ENCODE assay signal across 1 cellular context in the genomic region with DNA sequence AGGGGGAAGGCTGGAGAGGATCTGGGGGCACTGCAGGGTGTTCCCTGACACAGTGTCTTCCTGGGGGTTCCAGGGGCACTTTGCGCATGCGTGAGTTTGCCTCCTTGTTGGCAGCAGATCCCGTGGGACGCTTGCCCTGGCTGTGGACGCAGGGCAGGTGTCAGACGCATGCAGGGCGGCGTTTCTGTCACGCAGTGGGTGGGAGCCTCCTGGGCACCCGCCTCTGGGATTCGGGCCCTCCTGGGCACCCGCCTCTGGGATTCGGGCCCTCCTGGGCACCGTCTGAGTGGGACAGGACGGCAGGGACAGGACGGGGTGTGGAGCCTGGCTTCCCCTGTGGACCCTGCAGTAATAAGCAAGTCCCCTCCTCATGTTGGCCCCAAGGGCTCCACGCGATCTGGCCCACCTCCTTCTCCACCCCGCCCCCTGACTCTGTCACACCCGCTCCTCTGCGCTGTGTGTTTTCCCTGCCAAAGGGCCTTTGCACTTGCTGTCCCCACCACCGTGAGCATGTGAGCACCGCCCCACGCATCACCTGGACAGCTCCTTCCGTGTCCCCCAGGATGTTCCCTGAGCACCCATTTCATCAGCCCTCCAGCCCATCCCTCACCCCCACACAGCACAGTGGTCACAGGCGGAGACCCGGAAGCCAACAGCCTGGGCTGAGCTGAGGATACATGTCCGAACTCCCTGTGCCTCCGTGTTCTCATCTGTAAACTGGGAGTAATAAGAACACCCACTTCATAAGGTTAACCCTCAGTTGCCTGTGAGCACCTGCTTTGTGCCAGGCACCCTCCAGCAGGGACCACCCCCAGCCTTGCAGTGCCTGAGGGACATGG.
TF ChIP-seq lines count a peak whose summit lies in the region.

No MANE protein-coding gene starts in this region.

TF ChIP-seq in HEK293, 187 proteins besides CTCF, POLR2A, EP300 and RAD21 (continued from another document):
- TF ChIP-seq, protein P1, sequence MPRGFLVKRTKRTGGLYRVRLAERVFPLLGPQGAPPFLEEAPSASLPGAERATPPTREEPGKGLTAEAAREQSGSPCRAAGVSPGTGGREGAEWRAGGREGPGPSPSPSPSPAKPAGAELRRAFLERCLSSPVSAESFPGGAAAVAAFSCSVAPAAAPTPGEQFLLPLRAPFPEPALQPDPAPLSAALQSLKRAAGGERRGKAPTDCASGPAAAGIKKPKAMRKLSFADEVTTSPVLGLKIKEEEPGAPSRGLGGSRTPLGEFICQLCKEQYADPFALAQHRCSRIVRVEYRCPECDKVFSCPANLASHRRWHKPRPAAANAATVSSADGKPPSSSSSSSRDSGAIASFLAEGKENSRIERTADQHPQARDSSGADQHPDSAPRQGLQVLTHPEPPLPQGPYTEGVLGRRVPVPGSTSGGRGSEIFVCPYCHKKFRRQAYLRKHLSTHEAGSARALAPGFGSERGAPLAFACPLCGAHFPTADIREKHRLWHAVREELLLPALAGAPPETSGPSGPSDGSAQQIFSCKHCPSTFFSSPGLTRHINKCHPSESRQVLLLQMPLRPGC (tag by site-specific recombination; IDR thresholded peaks at IDR 0.05), result no peak
- TF ChIP-seq TRIM28 (IDR thresholded peaks at IDR 0.05; ENCODE audit: borderline replicate concordance, low read length) (no peak), KLF1 (tag by site-specific recombination; IDR thresholded peaks at IDR 0.05) (peak; percentile 26; the same call in 1 of the 2 replicates), ZNF324 (tag by site-specific recombination; IDR thresholded peaks at IDR 0.05) (no peak), ZBTB48 (tag by site-specific recombination; IDR thresholded peaks at IDR 0.05) (no peak), ZNF747 (tag by site-specific recombination; IDR thresholded peaks at IDR 0.05) (no peak), SP2 (tag by site-specific recombination; IDR thresholded peaks at IDR 0.05) (peak; percentile 42), REPIN1 (tag by site-specific recombination; IDR thresholded peaks at IDR 0.05; ENCODE audit: low read depth) (no peak), GLI2 (tag by site-specific recombination; IDR thresholded peaks at IDR 0.05; ENCODE audit: borderline replicate concordance, low read depth) (no peak), ZNF449 (tag by site-specific recombination; IDR thresholded peaks at IDR 0.05) (no peak), YY2 (tag by site-specific recombination; IDR thresholded peaks at IDR 0.05) (no peak), ZNF138 (tag by site-specific recombination; IDR thresholded peaks at IDR 0.05; ENCODE audit: borderline replicate concordance) (no peak), ZNF560 (tag by site-specific recombination; IDR thresholded peaks at IDR 0.05; ENCODE audit: borderline replicate concordance) (no peak)
- TF ChIP-seq, protein P2, sequence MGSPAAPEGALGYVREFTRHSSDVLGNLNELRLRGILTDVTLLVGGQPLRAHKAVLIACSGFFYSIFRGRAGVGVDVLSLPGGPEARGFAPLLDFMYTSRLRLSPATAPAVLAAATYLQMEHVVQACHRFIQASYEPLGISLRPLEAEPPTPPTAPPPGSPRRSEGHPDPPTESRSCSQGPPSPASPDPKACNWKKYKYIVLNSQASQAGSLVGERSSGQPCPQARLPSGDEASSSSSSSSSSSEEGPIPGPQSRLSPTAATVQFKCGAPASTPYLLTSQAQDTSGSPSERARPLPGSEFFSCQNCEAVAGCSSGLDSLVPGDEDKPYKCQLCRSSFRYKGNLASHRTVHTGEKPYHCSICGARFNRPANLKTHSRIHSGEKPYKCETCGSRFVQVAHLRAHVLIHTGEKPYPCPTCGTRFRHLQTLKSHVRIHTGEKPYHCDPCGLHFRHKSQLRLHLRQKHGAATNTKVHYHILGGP (tag by site-specific recombination; IDR thresholded peaks at IDR 0.05), result no peak
